Comparison of ENCODE assay signal across 1 cellular context in the genomic region with DNA sequence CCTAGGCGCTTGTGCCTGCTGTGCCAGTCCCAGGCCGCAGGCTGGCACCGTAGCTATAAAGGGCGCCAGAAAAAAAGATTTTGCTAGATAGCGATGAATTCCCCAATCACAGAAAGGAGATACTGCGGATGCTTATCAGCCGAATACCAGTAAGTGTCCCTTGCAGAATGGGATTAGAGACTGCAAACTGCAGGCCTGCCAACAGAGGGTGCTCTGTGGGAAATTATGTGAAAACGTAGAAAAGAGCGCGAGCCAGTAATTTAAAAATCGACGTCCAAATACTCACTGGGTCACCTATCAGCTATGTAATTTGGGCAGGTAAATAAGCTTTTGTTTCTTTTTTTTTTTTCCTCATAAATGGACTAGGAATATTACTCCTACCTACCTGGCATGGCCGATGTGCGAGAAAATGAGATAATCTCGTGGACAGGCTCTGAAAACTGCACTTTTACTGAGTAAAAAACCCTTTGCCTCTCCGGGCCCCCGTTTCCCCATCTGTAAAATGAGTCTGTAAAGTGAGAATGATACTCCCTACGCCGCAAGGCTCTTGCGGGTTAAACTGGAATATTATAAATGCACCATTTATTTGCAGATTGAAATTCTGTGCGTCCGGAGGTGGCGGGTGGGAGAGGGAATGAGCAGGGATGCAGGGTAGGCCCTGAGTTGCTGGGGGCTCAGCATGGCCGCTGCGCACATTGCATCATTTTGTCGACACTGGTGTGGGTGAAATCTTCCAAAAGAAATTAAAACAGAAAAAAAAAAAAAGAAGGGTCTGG.
A peak's percentile ranks its signal among the peaks of the same experiment; 100 is the strongest.
TF ChIP-seq lines count a peak whose summit lies in the region.

No MANE protein-coding gene starts in this region.

TF ChIP-seq in K562, 482 proteins besides CTCF, POLR2A, EP300 and RAD21 (continued from another document):
- TF ChIP-seq, protein P1, sequence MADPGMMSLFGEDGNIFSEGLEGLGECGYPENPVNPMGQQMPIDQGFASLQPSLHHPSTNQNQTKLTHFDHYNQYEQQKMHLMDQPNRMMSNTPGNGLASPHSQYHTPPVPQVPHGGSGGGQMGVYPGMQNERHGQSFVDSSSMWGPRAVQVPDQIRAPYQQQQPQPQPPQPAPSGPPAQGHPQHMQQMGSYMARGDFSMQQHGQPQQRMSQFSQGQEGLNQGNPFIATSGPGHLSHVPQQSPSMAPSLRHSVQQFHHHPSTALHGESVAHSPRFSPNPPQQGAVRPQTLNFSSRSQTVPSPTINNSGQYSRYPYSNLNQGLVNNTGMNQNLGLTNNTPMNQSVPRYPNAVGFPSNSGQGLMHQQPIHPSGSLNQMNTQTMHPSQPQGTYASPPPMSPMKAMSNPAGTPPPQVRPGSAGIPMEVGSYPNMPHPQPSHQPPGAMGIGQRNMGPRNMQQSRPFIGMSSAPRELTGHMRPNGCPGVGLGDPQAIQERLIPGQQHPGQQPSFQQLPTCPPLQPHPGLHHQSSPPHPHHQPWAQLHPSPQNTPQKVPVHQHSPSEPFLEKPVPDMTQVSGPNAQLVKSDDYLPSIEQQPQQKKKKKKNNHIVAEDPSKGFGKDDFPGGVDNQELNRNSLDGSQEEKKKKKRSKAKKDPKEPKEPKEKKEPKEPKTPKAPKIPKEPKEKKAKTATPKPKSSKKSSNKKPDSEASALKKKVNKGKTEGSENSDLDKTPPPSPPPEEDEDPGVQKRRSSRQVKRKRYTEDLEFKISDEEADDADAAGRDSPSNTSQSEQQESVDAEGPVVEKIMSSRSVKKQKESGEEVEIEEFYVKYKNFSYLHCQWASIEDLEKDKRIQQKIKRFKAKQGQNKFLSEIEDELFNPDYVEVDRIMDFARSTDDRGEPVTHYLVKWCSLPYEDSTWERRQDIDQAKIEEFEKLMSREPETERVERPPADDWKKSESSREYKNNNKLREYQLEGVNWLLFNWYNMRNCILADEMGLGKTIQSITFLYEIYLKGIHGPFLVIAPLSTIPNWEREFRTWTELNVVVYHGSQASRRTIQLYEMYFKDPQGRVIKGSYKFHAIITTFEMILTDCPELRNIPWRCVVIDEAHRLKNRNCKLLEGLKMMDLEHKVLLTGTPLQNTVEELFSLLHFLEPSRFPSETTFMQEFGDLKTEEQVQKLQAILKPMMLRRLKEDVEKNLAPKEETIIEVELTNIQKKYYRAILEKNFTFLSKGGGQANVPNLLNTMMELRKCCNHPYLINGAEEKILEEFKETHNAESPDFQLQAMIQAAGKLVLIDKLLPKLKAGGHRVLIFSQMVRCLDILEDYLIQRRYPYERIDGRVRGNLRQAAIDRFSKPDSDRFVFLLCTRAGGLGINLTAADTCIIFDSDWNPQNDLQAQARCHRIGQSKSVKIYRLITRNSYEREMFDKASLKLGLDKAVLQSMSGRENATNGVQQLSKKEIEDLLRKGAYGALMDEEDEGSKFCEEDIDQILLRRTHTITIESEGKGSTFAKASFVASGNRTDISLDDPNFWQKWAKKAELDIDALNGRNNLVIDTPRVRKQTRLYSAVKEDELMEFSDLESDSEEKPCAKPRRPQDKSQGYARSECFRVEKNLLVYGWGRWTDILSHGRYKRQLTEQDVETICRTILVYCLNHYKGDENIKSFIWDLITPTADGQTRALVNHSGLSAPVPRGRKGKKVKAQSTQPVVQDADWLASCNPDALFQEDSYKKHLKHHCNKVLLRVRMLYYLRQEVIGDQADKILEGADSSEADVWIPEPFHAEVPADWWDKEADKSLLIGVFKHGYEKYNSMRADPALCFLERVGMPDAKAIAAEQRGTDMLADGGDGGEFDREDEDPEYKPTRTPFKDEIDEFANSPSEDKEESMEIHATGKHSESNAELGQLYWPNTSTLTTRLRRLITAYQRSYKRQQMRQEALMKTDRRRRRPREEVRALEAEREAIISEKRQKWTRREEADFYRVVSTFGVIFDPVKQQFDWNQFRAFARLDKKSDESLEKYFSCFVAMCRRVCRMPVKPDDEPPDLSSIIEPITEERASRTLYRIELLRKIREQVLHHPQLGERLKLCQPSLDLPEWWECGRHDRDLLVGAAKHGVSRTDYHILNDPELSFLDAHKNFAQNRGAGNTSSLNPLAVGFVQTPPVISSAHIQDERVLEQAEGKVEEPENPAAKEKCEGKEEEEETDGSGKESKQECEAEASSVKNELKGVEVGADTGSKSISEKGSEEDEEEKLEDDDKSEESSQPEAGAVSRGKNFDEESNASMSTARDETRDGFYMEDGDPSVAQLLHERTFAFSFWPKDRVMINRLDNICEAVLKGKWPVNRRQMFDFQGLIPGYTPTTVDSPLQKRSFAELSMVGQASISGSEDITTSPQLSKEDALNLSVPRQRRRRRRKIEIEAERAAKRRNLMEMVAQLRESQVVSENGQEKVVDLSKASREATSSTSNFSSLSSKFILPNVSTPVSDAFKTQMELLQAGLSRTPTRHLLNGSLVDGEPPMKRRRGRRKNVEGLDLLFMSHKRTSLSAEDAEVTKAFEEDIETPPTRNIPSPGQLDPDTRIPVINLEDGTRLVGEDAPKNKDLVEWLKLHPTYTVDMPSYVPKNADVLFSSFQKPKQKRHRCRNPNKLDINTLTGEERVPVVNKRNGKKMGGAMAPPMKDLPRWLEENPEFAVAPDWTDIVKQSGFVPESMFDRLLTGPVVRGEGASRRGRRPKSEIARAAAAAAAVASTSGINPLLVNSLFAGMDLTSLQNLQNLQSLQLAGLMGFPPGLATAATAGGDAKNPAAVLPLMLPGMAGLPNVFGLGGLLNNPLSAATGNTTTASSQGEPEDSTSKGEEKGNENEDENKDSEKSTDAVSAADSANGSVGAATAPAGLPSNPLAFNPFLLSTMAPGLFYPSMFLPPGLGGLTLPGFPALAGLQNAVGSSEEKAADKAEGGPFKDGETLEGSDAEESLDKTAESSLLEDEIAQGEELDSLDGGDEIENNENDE (IDR thresholded peaks at IDR 0.05; ENCODE audit: low read depth, low read length): no peak
- TF ChIP-seq YY1 (IDR thresholded peaks at IDR 0.05; ENCODE audit: borderline replicate concordance in 1 of 3, control insufficient read depth in 1 of 3, extremely low read depth in 1 of 3, insufficient read depth in 3 of 3, insufficient read length in 1 of 3, insufficient replicate concordance in 2 of 3, low read depth in 1 of 3, low read length in 2 of 3): peak in 1 of 3 experiments; percentile 73
- no peak for TF ChIP-seq ELF1 (tag; IDR thresholded peaks at IDR 0.05)
- TF ChIP-seq CBX5 (IDR thresholded peaks at IDR 0.05; ENCODE audit: borderline replicate concordance, low read depth): no peak
- TF ChIP-seq SAFB (IDR thresholded peaks at IDR 0.05; ENCODE audit: borderline replicate concordance, low read depth, low read length): no peak
- TF ChIP-seq, protein P2, sequence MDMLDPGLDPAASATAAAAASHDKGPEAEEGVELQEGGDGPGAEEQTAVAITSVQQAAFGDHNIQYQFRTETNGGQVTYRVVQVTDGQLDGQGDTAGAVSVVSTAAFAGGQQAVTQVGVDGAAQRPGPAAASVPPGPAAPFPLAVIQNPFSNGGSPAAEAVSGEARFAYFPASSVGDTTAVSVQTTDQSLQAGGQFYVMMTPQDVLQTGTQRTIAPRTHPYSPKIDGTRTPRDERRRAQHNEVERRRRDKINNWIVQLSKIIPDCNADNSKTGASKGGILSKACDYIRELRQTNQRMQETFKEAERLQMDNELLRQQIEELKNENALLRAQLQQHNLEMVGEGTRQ (CRISPR knock-in tag; IDR thresholded peaks at IDR 0.05): no peak
- TF ChIP-seq BMI1 (IDR thresholded peaks at IDR 0.05; ENCODE audit: low read length): no peak
- TF ChIP-seq, protein P3, sequence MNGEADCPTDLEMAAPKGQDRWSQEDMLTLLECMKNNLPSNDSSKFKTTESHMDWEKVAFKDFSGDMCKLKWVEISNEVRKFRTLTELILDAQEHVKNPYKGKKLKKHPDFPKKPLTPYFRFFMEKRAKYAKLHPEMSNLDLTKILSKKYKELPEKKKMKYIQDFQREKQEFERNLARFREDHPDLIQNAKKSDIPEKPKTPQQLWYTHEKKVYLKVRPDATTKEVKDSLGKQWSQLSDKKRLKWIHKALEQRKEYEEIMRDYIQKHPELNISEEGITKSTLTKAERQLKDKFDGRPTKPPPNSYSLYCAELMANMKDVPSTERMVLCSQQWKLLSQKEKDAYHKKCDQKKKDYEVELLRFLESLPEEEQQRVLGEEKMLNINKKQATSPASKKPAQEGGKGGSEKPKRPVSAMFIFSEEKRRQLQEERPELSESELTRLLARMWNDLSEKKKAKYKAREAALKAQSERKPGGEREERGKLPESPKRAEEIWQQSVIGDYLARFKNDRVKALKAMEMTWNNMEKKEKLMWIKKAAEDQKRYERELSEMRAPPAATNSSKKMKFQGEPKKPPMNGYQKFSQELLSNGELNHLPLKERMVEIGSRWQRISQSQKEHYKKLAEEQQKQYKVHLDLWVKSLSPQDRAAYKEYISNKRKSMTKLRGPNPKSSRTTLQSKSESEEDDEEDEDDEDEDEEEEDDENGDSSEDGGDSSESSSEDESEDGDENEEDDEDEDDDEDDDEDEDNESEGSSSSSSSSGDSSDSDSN (IDR thresholded peaks at IDR 0.05; ENCODE audit: borderline replicate concordance in 1 of 2, low read depth in 2 of 2, low read length in 2 of 2): no peak
- TF ChIP-seq, protein P4, sequence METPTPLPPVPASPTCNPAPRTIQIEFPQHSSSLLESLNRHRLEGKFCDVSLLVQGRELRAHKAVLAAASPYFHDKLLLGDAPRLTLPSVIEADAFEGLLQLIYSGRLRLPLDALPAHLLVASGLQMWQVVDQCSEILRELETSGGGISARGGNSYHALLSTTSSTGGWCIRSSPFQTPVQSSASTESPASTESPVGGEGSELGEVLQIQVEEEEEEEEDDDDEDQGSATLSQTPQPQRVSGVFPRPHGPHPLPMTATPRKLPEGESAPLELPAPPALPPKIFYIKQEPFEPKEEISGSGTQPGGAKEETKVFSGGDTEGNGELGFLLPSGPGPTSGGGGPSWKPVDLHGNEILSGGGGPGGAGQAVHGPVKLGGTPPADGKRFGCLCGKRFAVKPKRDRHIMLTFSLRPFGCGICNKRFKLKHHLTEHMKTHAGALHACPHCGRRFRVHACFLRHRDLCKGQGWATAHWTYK (CRISPR knock-in tag; IDR thresholded peaks at IDR 0.05): no peak
- TF ChIP-seq, protein P5, sequence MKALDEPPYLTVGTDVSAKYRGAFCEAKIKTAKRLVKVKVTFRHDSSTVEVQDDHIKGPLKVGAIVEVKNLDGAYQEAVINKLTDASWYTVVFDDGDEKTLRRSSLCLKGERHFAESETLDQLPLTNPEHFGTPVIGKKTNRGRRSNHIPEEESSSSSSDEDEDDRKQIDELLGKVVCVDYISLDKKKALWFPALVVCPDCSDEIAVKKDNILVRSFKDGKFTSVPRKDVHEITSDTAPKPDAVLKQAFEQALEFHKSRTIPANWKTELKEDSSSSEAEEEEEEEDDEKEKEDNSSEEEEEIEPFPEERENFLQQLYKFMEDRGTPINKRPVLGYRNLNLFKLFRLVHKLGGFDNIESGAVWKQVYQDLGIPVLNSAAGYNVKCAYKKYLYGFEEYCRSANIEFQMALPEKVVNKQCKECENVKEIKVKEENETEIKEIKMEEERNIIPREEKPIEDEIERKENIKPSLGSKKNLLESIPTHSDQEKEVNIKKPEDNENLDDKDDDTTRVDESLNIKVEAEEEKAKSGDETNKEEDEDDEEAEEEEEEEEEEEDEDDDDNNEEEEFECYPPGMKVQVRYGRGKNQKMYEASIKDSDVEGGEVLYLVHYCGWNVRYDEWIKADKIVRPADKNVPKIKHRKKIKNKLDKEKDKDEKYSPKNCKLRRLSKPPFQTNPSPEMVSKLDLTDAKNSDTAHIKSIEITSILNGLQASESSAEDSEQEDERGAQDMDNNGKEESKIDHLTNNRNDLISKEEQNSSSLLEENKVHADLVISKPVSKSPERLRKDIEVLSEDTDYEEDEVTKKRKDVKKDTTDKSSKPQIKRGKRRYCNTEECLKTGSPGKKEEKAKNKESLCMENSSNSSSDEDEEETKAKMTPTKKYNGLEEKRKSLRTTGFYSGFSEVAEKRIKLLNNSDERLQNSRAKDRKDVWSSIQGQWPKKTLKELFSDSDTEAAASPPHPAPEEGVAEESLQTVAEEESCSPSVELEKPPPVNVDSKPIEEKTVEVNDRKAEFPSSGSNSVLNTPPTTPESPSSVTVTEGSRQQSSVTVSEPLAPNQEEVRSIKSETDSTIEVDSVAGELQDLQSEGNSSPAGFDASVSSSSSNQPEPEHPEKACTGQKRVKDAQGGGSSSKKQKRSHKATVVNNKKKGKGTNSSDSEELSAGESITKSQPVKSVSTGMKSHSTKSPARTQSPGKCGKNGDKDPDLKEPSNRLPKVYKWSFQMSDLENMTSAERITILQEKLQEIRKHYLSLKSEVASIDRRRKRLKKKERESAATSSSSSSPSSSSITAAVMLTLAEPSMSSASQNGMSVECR (CRISPR knock-in tag; IDR thresholded peaks at IDR 0.05): no peak
- TF ChIP-seq MECOM (CRISPR knock-in tag; IDR thresholded peaks at IDR 0.05): no peak
TF ChIP-seq in K562: peak in this region for 32.
